In genomic region chr11:65569973-65570918, GRCh38 we compare ENCODE assay signal across 8 cellular contexts. TPM values are rescaled to one million over a fixed set of nuclear protein-coding genes. Genes with fewer than 3 reads are reported as not detected.
A peak's percentile ranks its signal among the peaks of the same experiment; 100 is the strongest.
DNase-seq lines count a peak whose midpoint lies in the region; ATAC-seq, FAIRE-seq and TF ChIP-seq lines count a peak whose summit lies in the region.

Gene ZNRD2 (plus strand): TSS chr11:65570477. CDS start chr11:65570492, 15 bp downstream.

- FAIRE-seq in keratinocyte (lab: Jason Lieb, UNC) = peak; percentile 41

- DNase-seq in AML-193 (lab: John Stamatoyannopoulos, UW) = peak; percentile 94 to 96
- peak; percentile 97 to 99 for DNase-seq in NCI-H446 (lab: John Stamatoyannopoulos, UW)
- DNase-seq in activated CD4-positive, CD25-positive, alpha-beta regulatory T cell treated with anti-CD3 and anti-CD28 coated beads, Interleukin-2, amount 50 U/mL, for 16 hours (ENCODE audit: low read depth, low spot score) = peak; percentile 95
- DNase-seq in central memory CD8-positive, alpha-beta T cell (ENCODE audit: low spot score in 2 of 2) = peak; percentile 94 to 98
- peak; percentile 79 for DNase-seq in keratinocyte (ENCODE audit: low read depth, low spot score)
- DNase-seq in stimulated activated CD4-positive, alpha-beta T cell treated with anti-CD3 and anti-CD28 coated beads, Interleukin-15, amount 100 ng/mL, for 24 hours = peak; percentile 100

- peak within 1 kb of the TSS; percentile 100 for H3K4me2 ChIP-seq in keratinocyte (ENCODE audit: control insufficient read depth, extremely low read depth, insufficient read depth, low read depth, low read length)

- H3K9me1 ChIP-seq in keratinocyte (ENCODE audit: control insufficient read depth, extremely low read depth, insufficient read depth, low read length) = no peaks in the 10 kb centered on the region

- peaks cover 5% of the 10 kb centered on the region for H4K20me1 ChIP-seq in keratinocyte (ENCODE audit: control insufficient read depth, extremely low read depth, insufficient read depth, low read length)

- H3K27ac ChIP-seq in keratinocyte (ENCODE audit: control insufficient read depth, insufficient read depth, low read length) = peak within 1 kb of the TSS; percentile 92

- dilution Hi-C loops in keratinocyte (cut with MboI; ENCODE audit: extremely low pct_ligation_motif_present, low sequenced_read_pairs) = no loop called here

- H3K4me1 Mint-ChIP-seq in central memory CD8-positive, alpha-beta T cell = peaks cover 81% of the 10 kb centered on the region

- peak within 1 kb of the TSS; percentile 92 for H3K9ac ChIP-seq in keratinocyte (ENCODE audit: control insufficient read depth, extremely low read depth, insufficient read depth, low read length)

- H3K9me3 ChIP-seq in keratinocyte (ENCODE audit: control insufficient read depth, low read depth, low read length) = no peaks in the 10 kb centered on the region

- peak within 1 kb of the TSS; percentile 97 for H3K4me3 Mint-ChIP-seq in central memory CD8-positive, alpha-beta T cell

- H2AFZ ChIP-seq in keratinocyte (ENCODE audit: control insufficient read depth, low read length) = peak within 1 kb of the TSS; percentile 96

- H3K9me3 Mint-ChIP-seq in central memory CD8-positive, alpha-beta T cell = no peaks in the 10 kb centered on the region

- H3K4me3 ChIP-seq in keratinocyte (ENCODE audit: control insufficient read depth in 2 of 3, extremely low read depth in 1 of 3, insufficient read depth in 2 of 3, low read depth in 1 of 3, low read length in 3 of 3) = peak within 1 kb of the TSS; percentile 85 to 90 (median 88)

- no peaks in the 10 kb centered on the region for H3K27me3 ChIP-seq in keratinocyte (ENCODE audit: control insufficient read depth, extremely low read depth, insufficient read depth, low read length)

- H3K27me3 Mint-ChIP-seq in central memory CD8-positive, alpha-beta T cell = no peaks in the 10 kb centered on the region

- peaks cover 44% of the 10 kb centered on the region for H3K79me2 ChIP-seq in keratinocyte (ENCODE audit: control insufficient read depth, insufficient read depth, low read length)

- H3K36me3 Mint-ChIP-seq in central memory CD8-positive, alpha-beta T cell (ENCODE audit: insufficient read depth) = peaks cover 40% of the 10 kb centered on the region

- H3K27ac Mint-ChIP-seq in central memory CD8-positive, alpha-beta T cell (ENCODE audit: low read depth) = peak within 1 kb of the TSS; percentile 99

- peaks cover 0 to 2% of the 10 kb centered on the region in 2 experiments for H3K36me3 ChIP-seq in keratinocyte (ENCODE audit: control insufficient read depth in 2 of 2, extremely low read depth in 1 of 2, insufficient read depth in 2 of 2, low read length in 2 of 2)

- ATAC-seq in GM19035 (IDR thresholded peaks at IDR 0.05; ENCODE audit: unreplicated experiment) (peak; percentile 63), HG03354 (IDR thresholded peaks at IDR 0.05; ENCODE audit: poor library complexity, severe bottlenecking, unreplicated experiment) (peak; percentile 69)
- peak; percentile 78 for ATAC-seq in central memory CD8-positive, alpha-beta T cell (replicated peaks; ENCODE audit: extremely low read depth, poor library complexity, severe bottlenecking)

- peak in 2 of 3 experiments; percentile 14 to 27 for TF ChIP-seq CTCF in keratinocyte (optimal IDR thresholded peaks at IDR 0.05 in 1 of 3, IDR thresholded peaks at IDR 0.05 in 1 of 3, conservative IDR thresholded peaks at IDR 0.05 in 1 of 3; ENCODE audit: extremely low read depth in 1 of 3, insufficient read depth in 2 of 3, low read length in 3 of 3)

- peaks cover 53% of the 10 kb centered on the region for H3K4me1 ChIP-seq in keratinocyte (ENCODE audit: control insufficient read depth, extremely low read depth, insufficient read depth, low read length)

RNA-seq across cellular contexts. Expression of gene ZNRD2, which starts in this region (rescaled TPM):
- polyA plus RNA-seq in keratinocyte = 33.6 to 48.5 TPM (median 47.5 TPM) in 3 replicates
- polyA plus RNA-seq in keratinocyte (2011; ENCODE audit: low read depth) = 9.1 TPM
- 29.1 and 56.1 TPM in 2 replicates for polyA plus RNA-seq in keratinocyte (2011; cell fraction: cytosol; rRNA removed)
- 34.2 and 37.8 TPM in 2 replicates for polyA plus RNA-seq in keratinocyte (2011; cell fraction: nucleus; rRNA removed)
- polyA plus RNA-seq in keratinocyte (2012; ENCODE audit: low replicate concordance) = 47.2 and 82.7 TPM in 2 replicates
- 8.8 to 35.2 TPM (median 10.5 TPM) in 3 replicates for polyA minus RNA-seq in keratinocyte
- 33.8 TPM for polyA minus RNA-seq in keratinocyte (2011; cell fraction: cytosol; rRNA and poly(A)+ RNA removed)
- 12.9 and 16.0 TPM in 2 replicates for polyA minus RNA-seq in keratinocyte (2011; cell fraction: nucleus; rRNA and poly(A)+ RNA removed)

Comparison
In these comparisons a context has a peak if more than half of its experiments do, and no peak if none do; other contexts are left out.
1. Peak in every context shown above with its lines: DNase-seq, ATAC-seq, H3K4me3 ChIP-seq and H3K27ac ChIP-seq.